17 cellular contexts compared by ENCODE assay signal in genomic region chr1:201377611-201378092, GRCh38. TPM values are rescaled to one million over a fixed set of nuclear protein-coding genes. Genes with fewer than 3 reads are reported as not detected.
DNase-seq lines count a peak whose midpoint lies in the region; FAIRE-seq and TF ChIP-seq lines count a peak whose summit lies in the region.
"Had no signal": no experiment of that assay in that cellular context is flagged by ENCODE, and none has a peak within 500 bp of the region (broad histone marks: within the 10 kb centered on the region; RNA-seq: fewer than 3 reads in every experiment).

TNNT2 (minus strand) TSS chr1:201377680; CDS start chr1:201373254, 4,426 bp downstream.

- H3K36me3 ChIP-seq in mesodermal cell (ENCODE audit: control insufficient read depth, insufficient read depth, low read length) (no peaks in the 10 kb centered on the region), MG63 (no peaks in the 10 kb centered on the region)
- H3K36me3 ChIP-seq: Peyer's patch, upper lobe of left lung had no signal

- DNase-seq in Ammon's horn (ENCODE audit: low spot score) (peak; percentile 51), NCI-H524 treated with DMSO at 0.1 percent for 48 hours (lab: John Stamatoyannopoulos, UW) (peak; percentile 84), fibroblast of villous mesenchyme (ENCODE audit: low read depth) (peak; percentile 74), EL (no peak), NCI-H1105 (lab: John Stamatoyannopoulos, UW) (no peak), MG63 (no peak), frontal cortex (ENCODE audit: low spot score in 2 of 2) (no peak)
- DNase-seq: activated CD4-positive, alpha-beta T cell treated with anti-CD3 and anti-CD28 coated beads, Interleukin-2, amount 50 U/mL, for 1 hour; GOT3; MM.1S; NCI-H446; upper lobe of left lung had no signal

- TF ChIP-seq CTCF in fibroblast of villous mesenchyme (IDR thresholded peaks at IDR 0.05; ENCODE audit: insufficient read depth, low read depth, low read length), result no peak

- peak within 1 kb of the TSS; percentile 87 for H3K27ac ChIP-seq in mesodermal cell (ENCODE audit: low read depth, low read length, severe bottlenecking)
- H3K27ac ChIP-seq: Peyer's patch had no signal

- H3K9me3 ChIP-seq in mesodermal cell (ENCODE audit: control insufficient read depth, low read length) (no peaks in the 10 kb centered on the region), MG63 (no peaks in the 10 kb centered on the region)
- H3K9me3 ChIP-seq: A549, Peyer's patch, upper lobe of left lung had no signal

- peaks cover 26% of the 10 kb centered on the region for H3K27me3 ChIP-seq in MG63
- H3K27me3 ChIP-seq: Peyer's patch, upper lobe of left lung had no signal

- H3K4me3 ChIP-seq in fibroblast of villous mesenchyme (ENCODE audit: low read depth, low read length), result no peak within 1 kb of the TSS
- H3K4me3 ChIP-seq in mesodermal cell (ENCODE audit: extremely low read depth, insufficient read depth, low read length, poor library complexity, severe bottlenecking), result no peak within 1 kb of the TSS
- H3K4me3 ChIP-seq in MG63, result no peak within 1 kb of the TSS
- H3K4me3 ChIP-seq: A549, lung, Peyer's patch, upper lobe of left lung had no signal

- H3K4me1 ChIP-seq in mesodermal cell (ENCODE audit: control insufficient read depth, insufficient read depth, low read length, poor library complexity, severe bottlenecking), result peaks cover 16% of the 10 kb centered on the region
- H3K4me1 ChIP-seq: A549, Peyer's patch had no signal

- 70 to 86% methylated on average over 1 to 2 of the region's 9 CpGs for WGBS in mesodermal cell (ENCODE audit: insufficient coverage in 2 of 2), 2 experiments

- no peak for FAIRE-seq in frontal cortex (lab: Jason Lieb, UNC)
- FAIRE-seq: A549 had no signal

RNA-seq across cellular contexts. Expression of gene TNNT2, which starts in this region (rescaled TPM):
- 0.64 and 3.5 TPM in 2 replicates for total RNA-seq in fibroblast of villous mesenchyme
- polyA plus RNA-seq in mesodermal cell (2013, experiment 1 of 2), result 8.6 TPM
- polyA plus RNA-seq in mesodermal cell (2013, experiment 2 of 2), result 15.2 TPM
- total RNA-seq in MG63 (2014; rRNA removed; shearing (Covaris generic); ENCODE audit: low replicate concordance), result not detected in 2 replicates
- not detected for total RNA-seq in frontal cortex
- total RNA-seq: activated T-helper 1 cell treated with anti-CD3 and anti-CD28 coated beads, Interleukin-12 subunit alpha, Interleukin-12 subunit beta, Interleukin-2, Interleukin-4 antibody, amounts not matched to agents 30 ng/mL and 10 ng/mL and 1 ng/mL, durations not matched to agents 14 hours and 24 hours and 36 hours had no signal

Comparison
In these comparisons a context has a peak if more than half of its experiments do, and no peak if none do; other contexts are left out.
1. DNase-seq: peak in Ammon's horn (single experiment), NCI-H524 treated with DMSO at 0.1 percent for 48 hours (single experiment) and fibroblast of villous mesenchyme (single experiment); none in EL (single experiment), NCI-H1105 (single experiment), MG63 (single experiment) and frontal cortex (0 of 2).